In genomic region chr4:137707221-137707620, GRCh38 we compare ENCODE assay signal across 21 cellular contexts.
"Had no signal": no experiment of that assay in that cellular context is flagged by ENCODE, and none has a peak within 500 bp of the region (broad histone marks: within the 10 kb centered on the region; RNA-seq: fewer than 3 reads in every experiment).

No MANE protein-coding gene starts in this region.

- H3K27me3 Mint-ChIP-seq: dendritic cell treated with granulocyte-macrophage colony-stimulating factor and Interleukin-4, amounts not matched to agents 40 ng/mL and 50 ng/mL, for 4 days; effector memory CD8-positive, alpha-beta T cell; natural killer cell treated with Interleukin-12 subunit alpha and Interleukin-12 subunit beta and Interleukin-15 and Interleukin-18, amount 100 ng/mL, for 72 hours; stimulated activated memory B cell treated with anti-CD40 and anti-IgM and Interleukin-4, amounts not matched to agents 10 μg/mL and 1 μg/mL and 100 μg/mL, for 72 hours; stimulated activated naive CD8-positive, alpha-beta T cell treated with anti-CD3 and anti-CD28 coated beads, Interleukin-15, Interleukin-2, amounts not matched to agents 100 ng/mL and 50 ng/mL, for 24 hours had no signal

- H3K4me3 ChIP-seq: esophagus squamous epithelium, gastrocnemius medialis, heart right ventricle, spleen, tibial artery, upper lobe of left lung, uterus had no signal

- DNase-seq: effector memory CD8-positive, alpha-beta T cell; esophagus squamous epithelium; gastrocnemius medialis; heart right ventricle; islet precursor cell; posterior cingulate gyrus; spleen; stimulated activated CD4-positive, alpha-beta T cell treated with anti-CD3 and anti-CD28 coated beads, Interleukin-15, amount 100 ng/mL, for 24 hours; stimulated activated CD4-positive, alpha-beta T cell treated with anti-CD3 and anti-CD28 coated beads, Interleukin-1b, Interleukin-23, amount 100 ng/mL, for 48 hours; stimulated activated CD4-positive, alpha-beta T cell treated with anti-CD3 and anti-CD28 coated beads, Interleukin-4, amount 100 ng/mL, for 24 hours; tibial artery; upper lobe of left lung; uterus had no signal

- H3K27ac ChIP-seq: epithelial cell of prostate, esophagus squamous epithelium, gastrocnemius medialis, heart right ventricle, spleen, tibial artery, upper lobe of left lung had no signal

- H3K9me3 ChIP-seq: esophagus squamous epithelium, gastrocnemius medialis, heart right ventricle, spleen, tibial artery, upper lobe of left lung, uterus had no signal

- H3K36me3 ChIP-seq: esophagus squamous epithelium, gastrocnemius medialis, heart right ventricle, spleen, tibial artery, upper lobe of left lung, uterus had no signal

- H3K4me1 Mint-ChIP-seq: stimulated activated memory B cell treated with anti-CD40 and anti-IgM and Interleukin-4, amounts not matched to agents 10 μg/mL and 1 μg/mL and 100 μg/mL, for 72 hours had no signal

- H3K27me3 ChIP-seq: esophagus squamous epithelium, gastrocnemius medialis, heart right ventricle, spleen, tibial artery, upper lobe of left lung, uterus had no signal

- H3K36me3 Mint-ChIP-seq: mesothelial cell of epicardium; natural killer cell treated with Interleukin-12 subunit alpha and Interleukin-12 subunit beta and Interleukin-15 and Interleukin-18, amount 100 ng/mL, for 72 hours; stimulated activated memory B cell treated with anti-CD40 and anti-IgM and Interleukin-4, amounts not matched to agents 10 μg/mL and 1 μg/mL and 100 μg/mL, for 72 hours had no signal

- ATAC-seq: effector memory CD8-positive, alpha-beta T cell; gastrocnemius medialis; heart right ventricle; left lobe of liver; natural killer cell treated with Interleukin-12 subunit alpha and Interleukin-12 subunit beta and Interleukin-15 and Interleukin-18, amount 100 ng/mL, for 72 hours; sciatic nerve; stimulated activated memory B cell treated with anti-CD40 and anti-IgM and Interleukin-4, amounts not matched to agents 10 μg/mL and 1 μg/mL and 100 μg/mL, for 72 hours had no signal

- H3K4me3 Mint-ChIP-seq: dendritic cell treated with granulocyte-macrophage colony-stimulating factor and Interleukin-4, amounts not matched to agents 40 ng/mL and 50 ng/mL, for 4 days; effector memory CD8-positive, alpha-beta T cell; mesothelial cell of epicardium; natural killer cell treated with Interleukin-12 subunit alpha and Interleukin-12 subunit beta and Interleukin-15 and Interleukin-18, amount 100 ng/mL, for 72 hours; stimulated activated memory B cell treated with anti-CD40 and anti-IgM and Interleukin-4, amounts not matched to agents 10 μg/mL and 1 μg/mL and 100 μg/mL, for 72 hours; stimulated activated naive CD8-positive, alpha-beta T cell treated with anti-CD3 and anti-CD28 coated beads, Interleukin-15, Interleukin-2, amounts not matched to agents 100 ng/mL and 50 ng/mL, for 24 hours had no signal

- H3K9me3 Mint-ChIP-seq: dendritic cell treated with granulocyte-macrophage colony-stimulating factor and Interleukin-4, amounts not matched to agents 40 ng/mL and 50 ng/mL, for 4 days; mesothelial cell of epicardium; stimulated activated naive CD8-positive, alpha-beta T cell treated with anti-CD3 and anti-CD28 coated beads, Interleukin-15, Interleukin-2, amounts not matched to agents 100 ng/mL and 50 ng/mL, for 24 hours had no signal

- H3K27ac Mint-ChIP-seq: dendritic cell treated with granulocyte-macrophage colony-stimulating factor and Interleukin-4, amounts not matched to agents 40 ng/mL and 50 ng/mL, for 4 days; effector memory CD8-positive, alpha-beta T cell; mesothelial cell of epicardium; natural killer cell treated with Interleukin-12 subunit alpha and Interleukin-12 subunit beta and Interleukin-15 and Interleukin-18, amount 100 ng/mL, for 72 hours; stimulated activated memory B cell treated with anti-CD40 and anti-IgM and Interleukin-4, amounts not matched to agents 10 μg/mL and 1 μg/mL and 100 μg/mL, for 72 hours; stimulated activated naive CD8-positive, alpha-beta T cell treated with anti-CD3 and anti-CD28 coated beads, Interleukin-15, Interleukin-2, amounts not matched to agents 100 ng/mL and 50 ng/mL, for 24 hours had no signal
